Comparison of ENCODE assay signal across 10 cellular contexts in genomic region chr15:70266412-70267089, GRCh38.
A peak's percentile ranks its signal among the peaks of the same experiment; 100 is the strongest.
DNase-seq lines count a peak whose midpoint lies in the region; FAIRE-seq and TF ChIP-seq lines count a peak whose summit lies in the region.
"Had no signal": no experiment of that assay in that cellular context is flagged by ENCODE, and none has a peak within 500 bp of the region (broad histone marks: within the 10 kb centered on the region; RNA-seq: fewer than 3 reads in every experiment).

No MANE protein-coding gene starts in this region.

- no peak for FAIRE-seq in H1 (lab: Jason Lieb, UNC)

- H2BK15ac ChIP-seq in H1 (ENCODE audit: low read length), result no peak overlapping the region

- H2AFZ ChIP-seq in H1 (ENCODE audit: low read length), result no peak overlapping the region
- H2AFZ ChIP-seq: parathyroid adenoma had no signal

- peak overlapping the region; percentile 1 for H3K4me3 Mint-ChIP-seq in neural crest cell
- no peak overlapping the region for H3K4me3 Mint-ChIP-seq in T-helper 2 cell treated with Interferon-gamma antibody and Interleukin-4, amounts not matched to agents 5 μg/mL and 100 μg/mL, for 36 hours

- H3K4me3 ChIP-seq in H1 (ENCODE audit: extremely low read depth in 1 of 4, insufficient read depth in 2 of 4, low read depth in 3 of 4, low read length in 4 of 4), result no peak overlapping the region

- H4K8ac ChIP-seq in H1 (ENCODE audit: extremely low read depth, insufficient read depth, low read length), result peak overlapping the region; percentile 36; the same call in 1 of the 2 replicates

- H2BK5ac ChIP-seq in H1 (ENCODE audit: low read depth, low read length), result no peak overlapping the region; the same call in 1 of the 2 replicates

- no peaks in the 10 kb centered on the region for H3K27me3 ChIP-seq in H1 (replicated peaks in 1 of 4; ENCODE audit: control insufficient read depth in 3 of 4, extremely low read depth in 1 of 4, insufficient read depth in 3 of 4, low read length in 3 of 4)

- no peak overlapping the region for H4K5ac ChIP-seq in H1 (ENCODE audit: insufficient read length, low read depth, low read length)

- H3K36me3 Mint-ChIP-seq in neural crest cell (ENCODE audit: low read depth), result no peaks in the 10 kb centered on the region
- H3K36me3 Mint-ChIP-seq in T-helper 2 cell treated with Interferon-gamma antibody and Interleukin-4, amounts not matched to agents 5 μg/mL and 100 μg/mL, for 36 hours (ENCODE audit: low read depth), result no peaks in the 10 kb centered on the region

- no peak overlapping the region; the same call in 1 of the 2 replicates for H3K18ac ChIP-seq in H1 (ENCODE audit: extremely low read depth, low read length)

- H3K23ac ChIP-seq in H1 (ENCODE audit: insufficient read length), result no peak overlapping the region

- no peak for TF ChIP-seq EP300 in H1 (IDR thresholded peaks at IDR 0.05; ENCODE audit: borderline replicate concordance in 1 of 2, low read depth in 2 of 2, low read length in 2 of 2)

- no peak overlapping the region for H3K4me2 ChIP-seq in H1 (ENCODE audit: insufficient read depth in 1 of 2, low read depth in 2 of 2, low read length in 2 of 2)

- no peak overlapping the region for H3K4ac ChIP-seq in H1 (replicated peaks; ENCODE audit: insufficient read length, low read depth, low read length)

- H4K20me1 ChIP-seq in H1 (replicated peaks in 1 of 2; ENCODE audit: control insufficient read depth in 1 of 2, insufficient read depth in 2 of 2, low read length in 2 of 2), result no peaks in the 10 kb centered on the region

- H2BK120ac ChIP-seq in H1 (replicated peaks; ENCODE audit: low read depth, low read length), result no peak overlapping the region

- TF ChIP-seq CTCF in H1 (IDR thresholded peaks at IDR 0.05; ENCODE audit: control extremely low read depth in 1 of 3, insufficient read depth in 1 of 3, low read depth in 1 of 3, low read length in 3 of 3) (no peak), neural crest cell (conservative IDR thresholded peaks at IDR 0.05) (no peak)

- no peak for TF ChIP-seq POLR2A in H1 (IDR thresholded peaks at IDR 0.05; ENCODE audit: control extremely low read depth in 1 of 2, low read depth in 2 of 2, low read length in 2 of 2)

- H3K79me2 ChIP-seq in H1 (ENCODE audit: control insufficient read depth in 1 of 2, insufficient read depth in 2 of 2, low read length in 2 of 2), result no peaks in the 10 kb centered on the region
- H3K79me2 ChIP-seq: parathyroid adenoma had no signal

- no peak overlapping the region for H3K14ac ChIP-seq in H1 (ENCODE audit: insufficient read length)

- 0 out of 2 replicates have a peak overlapping the region, but pooled peaks have one; percentile 17 for H2BK12ac ChIP-seq in H1 (ENCODE audit: low read depth, low read length)

- H3K36me3 ChIP-seq in H1 (ENCODE audit: control insufficient read depth in 2 of 4, insufficient read depth in 4 of 4, low read length in 3 of 4), result no peaks in the 10 kb centered on the region

- H3K27me3 Mint-ChIP-seq in neural crest cell (ENCODE audit: low read depth), result peaks cover 7% of the 10 kb centered on the region
- H3K27me3 Mint-ChIP-seq in T-helper 2 cell treated with Interferon-gamma antibody and Interleukin-4, amounts not matched to agents 5 μg/mL and 100 μg/mL, for 36 hours (ENCODE audit: low read depth), result peaks cover 40% of the 10 kb centered on the region

- H3K4me1 Mint-ChIP-seq in neural crest cell, result peaks cover 72% of the 10 kb centered on the region
- peaks cover 2% of the 10 kb centered on the region for H3K4me1 Mint-ChIP-seq in T-helper 2 cell treated with Interferon-gamma antibody and Interleukin-4, amounts not matched to agents 5 μg/mL and 100 μg/mL, for 36 hours (ENCODE audit: low read depth)

- POLR2A ChIA-PET in H1 (lab: Charles Lee; ENCODE audit: partially characterized antibody), result no interaction called here

- peak overlapping the region; percentile 21 for H3K27ac Mint-ChIP-seq in neural crest cell (ENCODE audit: unreplicated experiment)
- no peak overlapping the region for H3K27ac Mint-ChIP-seq in T-helper 2 cell treated with Interferon-gamma antibody and Interleukin-4, amounts not matched to agents 5 μg/mL and 100 μg/mL, for 36 hours

- H2AK5ac ChIP-seq in H1 (ENCODE audit: low read depth, low read length), result no peak overlapping the region

- DNase-seq in C1 segment of cervical spinal cord (lab: John Stamatoyannopoulos, UW) (peak in 11 of 14 donors; percentile 14 to 84 (median 64)), NCI-H226 (peak; percentile 77), H1 (ENCODE audit: low read depth in 1 of 2, low spot score in 2 of 2) (no peak), neural crest cell (ENCODE audit: low read depth, low spot score) (no peak), RKO (ENCODE audit: low spot score) (no peak), cerebellar nuclear complex (lab: John Stamatoyannopoulos, UW) (no peak)
- no peak for DNase-seq in T-helper 2 cell treated with Interferon-gamma antibody and Interleukin-4, amounts not matched to agents 5 μg/mL and 100 μg/mL, for 36 hours (ENCODE audit: low spot score)
- DNase-seq in activated CD4-positive, alpha-beta T cell treated with anti-CD3 and anti-CD28 coated beads, Interleukin-2, amount 50 U/mL, for 48 hours, result no peak
- DNase-seq: SW 1271 had no signal

- H3K23me2 ChIP-seq in H1 (ENCODE audit: low read depth, low read length), result no peaks in the 10 kb centered on the region

- H3K9me3 ChIP-seq in H1 (ENCODE audit: insufficient read depth in 2 of 2, low read depth in 1 of 2, low read length in 1 of 2), result no peaks in the 10 kb centered on the region

- H3K9me3 Mint-ChIP-seq in neural crest cell, result no peaks in the 10 kb centered on the region
- H3K9me3 Mint-ChIP-seq in T-helper 2 cell treated with Interferon-gamma antibody and Interleukin-4, amounts not matched to agents 5 μg/mL and 100 μg/mL, for 36 hours, result no peaks in the 10 kb centered on the region

- WGBS in H1 (ENCODE audit: extremely low coverage in 1 of 2, insufficient coverage in 1 of 2, insufficient read length in 1 of 2, insufficient replicate concordance in 2 of 2, low coverage in 1 of 2, low lambda C conversion rate in 2 of 2, missing lambda C conversion rate in 1 of 2), 2 experiments, result 93% methylated on average over 20 of the region's 24 CpGs; no CpG with 5 or more reads in 1 of the 2 experiments

- TF ChIP-seq RAD21 in H1 (IDR thresholded peaks at IDR 0.05 in 1 of 2, conservative IDR thresholded peaks at IDR 0.05 in 1 of 2; ENCODE audit: low read depth in 2 of 2, low read length in 2 of 2), result no peak

- no peak overlapping the region for H3K56ac ChIP-seq in H1 (replicated peaks; ENCODE audit: insufficient read length, low read depth, low read length)

- H3K79me1 ChIP-seq in H1 (ENCODE audit: low read depth, low read length), result no peaks in the 10 kb centered on the region

- no peak overlapping the region for H4K91ac ChIP-seq in H1 (replicated peaks; ENCODE audit: insufficient read length, low read length)

- CTCF ChIA-PET in H1 (lab: Charles Lee; ENCODE audit: partially characterized antibody), result interaction anchor here (0.6 to 1.3 kb wide), 3 partner anchors 21 to 307 kb away, joined by 3 read pairs; no protein-coding TSS in a partner anchor

- H3K9ac ChIP-seq in H1 (replicated peaks in 1 of 4; ENCODE audit: extremely low read depth in 1 of 4, low read depth in 3 of 4, low read length in 3 of 4), result no peak overlapping the region
- H3K9ac ChIP-seq: parathyroid adenoma had no signal

- H3K27ac ChIP-seq in H1 (ENCODE audit: low read depth, low read length), result no peak overlapping the region
- H3K27ac ChIP-seq: parathyroid adenoma had no signal

- H2BK20ac ChIP-seq in H1 (ENCODE audit: low read length), result no peak overlapping the region

- H3K4me1 ChIP-seq in H1 (replicated peaks in 1 of 4; ENCODE audit: control insufficient read depth in 3 of 4, insufficient read depth in 4 of 4, low read length in 3 of 4), result peaks cover 0 to 6% (median 4%) of the 10 kb centered on the region in 4 experiments; a peak in 5 of 7 replicates
- H3K4me1 ChIP-seq: parathyroid adenoma had no signal

TF ChIP-seq in H1, 55 proteins besides CTCF, POLR2A, EP300 and RAD21:
- TF ChIP-seq, protein P1, sequence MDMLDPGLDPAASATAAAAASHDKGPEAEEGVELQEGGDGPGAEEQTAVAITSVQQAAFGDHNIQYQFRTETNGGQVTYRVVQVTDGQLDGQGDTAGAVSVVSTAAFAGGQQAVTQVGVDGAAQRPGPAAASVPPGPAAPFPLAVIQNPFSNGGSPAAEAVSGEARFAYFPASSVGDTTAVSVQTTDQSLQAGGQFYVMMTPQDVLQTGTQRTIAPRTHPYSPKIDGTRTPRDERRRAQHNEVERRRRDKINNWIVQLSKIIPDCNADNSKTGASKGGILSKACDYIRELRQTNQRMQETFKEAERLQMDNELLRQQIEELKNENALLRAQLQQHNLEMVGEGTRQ (IDR thresholded peaks at IDR 0.05; ENCODE audit: low read length), result no peak
- TF ChIP-seq POU5F1 (IDR thresholded peaks at IDR 0.05; ENCODE audit: low read depth, low read length), result no peak
- no peak for TF ChIP-seq TCF12 (IDR thresholded peaks at IDR 0.05; ENCODE audit: low read depth, low read length)
- no peak for TF ChIP-seq ZNF274 (IDR thresholded peaks at IDR 0.05; ENCODE audit: borderline replicate concordance, extremely low read depth, low read length)
- no peak for TF ChIP-seq GABPA (IDR thresholded peaks at IDR 0.05; ENCODE audit: borderline replicate concordance, insufficient read depth, low read length)
- no peak for TF ChIP-seq EGR1 (IDR thresholded peaks at IDR 0.05; ENCODE audit: borderline replicate concordance, low read depth, low read length)
- TF ChIP-seq CREB1 (IDR thresholded peaks at IDR 0.05), result no peak
- no peak for TF ChIP-seq BCL11A (IDR thresholded peaks at IDR 0.05; ENCODE audit: low read depth in 2 of 2, low read length in 2 of 2)
- TF ChIP-seq JUND (IDR thresholded peaks at IDR 0.05; ENCODE audit: low read length), result no peak
- no peak for TF ChIP-seq RFX5 (IDR thresholded peaks at IDR 0.05; ENCODE audit: borderline replicate concordance, low read depth, low read length)
- TF ChIP-seq SIRT6 (IDR thresholded peaks at IDR 0.05; ENCODE audit: low read length), result no peak
- no peak for TF ChIP-seq SP4 (IDR thresholded peaks at IDR 0.05; ENCODE audit: low read length)
- no peak for TF ChIP-seq TAF1 (IDR thresholded peaks at IDR 0.05; ENCODE audit: low read depth, low read length)
- TF ChIP-seq BACH1 (IDR thresholded peaks at IDR 0.05; ENCODE audit: low read length), result no peak
- TF ChIP-seq CBX5 (IDR thresholded peaks at IDR 0.05; ENCODE audit: low read depth, low read length), result no peak

Comparison
In these comparisons a context has a peak if more than half of its experiments do, and no peak if none do; other contexts are left out.
1. DNase-seq: peak in C1 segment of cervical spinal cord (11 of 14) and NCI-H226 (single experiment); none in H1 (0 of 2), neural crest cell (single experiment), T-helper 2 cell treated with Interferon-gamma antibody and Interleukin-4, amounts not matched to agents 5 μg/mL and 100 μg/mL, for 36 hours (single experiment), RKO (single experiment), cerebellar nuclear complex (0 of 2) and activated CD4-positive, alpha-beta T cell treated with anti-CD3 and anti-CD28 coated beads, Interleukin-2, amount 50 U/mL, for 48 hours (0 of 2).